ENCODE assay signal across 8 cellular contexts in genomic region chr19:48962029-48962848, GRCh38.
A peak's percentile ranks its signal among the peaks of the same experiment; 100 is the strongest.
DNase-seq lines count a peak whose midpoint lies in the region; ATAC-seq and TF ChIP-seq lines count a peak whose summit lies in the region.

No MANE protein-coding gene starts in this region.

- no peaks in the 10 kb centered on the region for H3K27me3 Mint-ChIP-seq in stimulated activated naive B cell treated with anti-CD40 and anti-IgM and Interleukin-4, amounts not matched to agents 10 μg/mL and 1 μg/mL and 100 μg/mL, for 72 hours

- peak overlapping the region; percentile 3 for H3K4me3 ChIP-seq in GM12875 (ENCODE audit: low read depth, low read length)

- peaks cover 45 to 77% of the 10 kb centered on the region in 2 donors for H3K4me1 Mint-ChIP-seq in stimulated activated naive B cell treated with anti-CD40 and anti-IgM and Interleukin-4, amounts not matched to agents 10 μg/mL and 1 μg/mL and 100 μg/mL, for 72 hours

- DNase-seq in RKO (ENCODE audit: low spot score) (peak; percentile 75), kidney tubule cell (ENCODE audit: low spot score) (peak; percentile 90), NCI-H2171 treated with DMSO at 0.1 percent for 48 hours (lab: John Stamatoyannopoulos, UW) (no peak)
- DNase-seq in stimulated activated naive B cell treated with anti-CD40 and anti-IgM and Interleukin-4, amounts not matched to agents 10 μg/mL and 1 μg/mL and 100 μg/mL, for 72 hours, result peak; percentile 62

- H3K27ac Mint-ChIP-seq in stimulated activated naive B cell treated with anti-CD40 and anti-IgM and Interleukin-4, amounts not matched to agents 10 μg/mL and 1 μg/mL and 100 μg/mL, for 72 hours, result peak overlapping the region; percentile 99

- peak; percentile 31 for ATAC-seq in HG02884 (IDR thresholded peaks at IDR 0.05; ENCODE audit: unreplicated experiment)
- peak; percentile 49 to 56 for ATAC-seq in stimulated activated naive B cell treated with anti-CD40 and anti-IgM and Interleukin-4, amounts not matched to agents 10 μg/mL and 1 μg/mL and 100 μg/mL, for 72 hours (replicated peaks)
- ATAC-seq in HG03521 (IDR thresholded peaks at IDR 0.05; ENCODE audit: unreplicated experiment), result no peak

- peak overlapping the region; percentile 22 for H3K27ac ChIP-seq in angular gyrus (ENCODE audit: low read depth, low read length)

- H3K36me3 Mint-ChIP-seq in stimulated activated naive B cell treated with anti-CD40 and anti-IgM and Interleukin-4, amounts not matched to agents 10 μg/mL and 1 μg/mL and 100 μg/mL, for 72 hours, result peaks cover 44 to 62% of the 10 kb centered on the region in 2 donors

- peak overlapping the region; percentile 99 for H3K4me3 Mint-ChIP-seq in stimulated activated naive B cell treated with anti-CD40 and anti-IgM and Interleukin-4, amounts not matched to agents 10 μg/mL and 1 μg/mL and 100 μg/mL, for 72 hours

- peaks cover 0 to 5% of the 10 kb centered on the region in 2 donors for H3K9me3 Mint-ChIP-seq in stimulated activated naive B cell treated with anti-CD40 and anti-IgM and Interleukin-4, amounts not matched to agents 10 μg/mL and 1 μg/mL and 100 μg/mL, for 72 hours

- no peak for TF ChIP-seq CTCF in GM12875 (IDR thresholded peaks at IDR 0.05; ENCODE audit: borderline replicate concordance, insufficient read depth, low read depth, low read length)
